Comparison of ENCODE assay signal across 12 cellular contexts in the genomic region with DNA sequence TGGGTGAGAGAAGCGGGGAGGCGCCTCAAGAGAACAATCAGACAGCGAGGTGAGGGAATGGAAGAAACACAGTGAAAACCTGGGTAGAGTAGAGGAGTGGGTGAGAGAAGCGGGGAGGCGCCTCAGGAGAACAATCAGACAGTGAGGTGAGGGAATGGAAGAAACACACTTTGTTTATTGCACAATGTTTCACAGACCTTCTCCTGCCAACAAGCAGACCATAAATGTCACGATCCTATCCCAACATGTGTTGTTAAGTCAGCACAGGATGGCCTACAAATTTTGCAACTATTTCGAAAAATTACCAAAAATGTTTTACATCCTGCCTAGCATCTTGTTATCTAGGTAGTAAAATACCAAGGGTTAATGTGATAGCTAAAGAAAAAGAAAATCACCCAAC.
DNase-seq lines count a peak whose midpoint lies in the region; ATAC-seq and TF ChIP-seq lines count a peak whose summit lies in the region.
"Had no signal": no experiment of that assay in that cellular context is flagged by ENCODE, and none has a peak within 500 bp of the region (broad histone marks: within the 10 kb centered on the region; RNA-seq: fewer than 3 reads in every experiment).

No MANE protein-coding gene starts in this region.

- H3K9me3 ChIP-seq in trophoblast cell (ENCODE audit: insufficient read depth, low read depth, low read length), result no peaks in the 10 kb centered on the region

- no peak overlapping the region for H3K14ac ChIP-seq in trophoblast cell (ENCODE audit: low read length)

- H4K91ac ChIP-seq in trophoblast cell (ENCODE audit: low read depth, low read length), result peak overlapping the region; percentile 74

- no peak for TF ChIP-seq POLR2A in NB4 (IDR thresholded peaks at IDR 0.05; ENCODE audit: extremely low read depth, insufficient read length)

- peak; percentile 63 to 67 for DNase-seq in AML-193 (lab: John Stamatoyannopoulos, UW)
- peak; percentile 84 for DNase-seq in NB4 (ENCODE audit: low read depth)
- peak; percentile 83 for DNase-seq in fibroblast of mammary gland (ENCODE audit: low read depth)
- DNase-seq in trophoblast cell, result peak in 1 of 2 donors; percentile 62
- no peak for DNase-seq in NCI-H446 (lab: John Stamatoyannopoulos, UW)
- DNase-seq in hepatic stellate cell (ENCODE audit: low spot score), result no peak
- DNase-seq in DMS153 treated with DMSO at 0.1 percent for 48 hours (lab: John Stamatoyannopoulos, UW; ENCODE audit: unreplicated experiment), result no peak
- DNase-seq: activated CD8-positive, alpha-beta memory T cell treated with anti-CD3 and anti-CD28 coated beads, Interleukin-2, amount 50 U/mL, for 4 hours; activated naive CD8-positive, alpha-beta T cell treated with anti-CD3 and anti-CD28 coated beads, Interleukin-2, amount 50 U/mL, for 24 hours; head of caudate nucleus; NCI-H146 had no signal

- no CpG with 5 or more reads among the region's 7 CpGs for WGBS in trophoblast cell (ENCODE audit: extremely low coverage, insufficient coverage, insufficient read length)

- H3K18ac ChIP-seq in trophoblast cell (ENCODE audit: low read length), result no peak overlapping the region

- H3K9ac ChIP-seq in trophoblast cell (ENCODE audit: low read length), result no peak overlapping the region

- H3K4me3 ChIP-seq in NB4 (ENCODE audit: low read depth, low read length) (no peak overlapping the region), fibroblast of mammary gland (ENCODE audit: control insufficient read depth, low read depth, low read length) (no peak overlapping the region), trophoblast cell (ENCODE audit: low read depth, low read length) (no peak overlapping the region)

- no peak overlapping the region for H4K8ac ChIP-seq in trophoblast cell (ENCODE audit: low read depth, low read length)

- TF ChIP-seq CTCF in NB4 (IDR thresholded peaks at IDR 0.05; ENCODE audit: low read depth, low read length), result no peak
- no peak for TF ChIP-seq CTCF in fibroblast of mammary gland (conservative IDR thresholded peaks at IDR 0.05; ENCODE audit: control insufficient read depth, insufficient read depth, low read depth, low read length)

- no peak overlapping the region for H3K4ac ChIP-seq in trophoblast cell (ENCODE audit: low read depth, low read length)

- H4K12ac ChIP-seq in trophoblast cell (ENCODE audit: low read depth, low read length), result no peak overlapping the region

- H3K79me2 ChIP-seq in trophoblast cell (ENCODE audit: control insufficient read depth, insufficient read depth, low read length, poor library complexity), result no peaks in the 10 kb centered on the region

- H3K27ac ChIP-seq in trophoblast cell (ENCODE audit: low read depth, low read length), result no peak overlapping the region

- H3K27me3 ChIP-seq in trophoblast cell (ENCODE audit: insufficient read depth, low read length), result no peaks in the 10 kb centered on the region

- H2BK120ac ChIP-seq in trophoblast cell (ENCODE audit: insufficient read depth, low read length, poor library complexity), result peak overlapping the region; percentile 72

- peaks cover 6 to 7% of the 10 kb centered on the region in 2 experiments for H3K4me1 ChIP-seq in trophoblast cell (ENCODE audit: control insufficient read depth in 1 of 2, insufficient read depth in 2 of 2, low read length in 2 of 2)

- H3K23ac ChIP-seq in trophoblast cell (ENCODE audit: low read length), result no peak overlapping the region

- H3K79me1 ChIP-seq in trophoblast cell (ENCODE audit: low read length), result peaks cover 6% of the 10 kb centered on the region

- no peak for ATAC-seq in GM19463 (IDR thresholded peaks at IDR 0.05; ENCODE audit: unreplicated experiment)
- ATAC-seq: activated naive CD8-positive, alpha-beta T cell treated with anti-CD3 and anti-CD28 coated beads, Interleukin-2, amount 50 U/mL, for 24 hours had no signal

- no peaks in the 10 kb centered on the region for H3K36me3 ChIP-seq in trophoblast cell (ENCODE audit: control insufficient read depth in 1 of 2, insufficient read depth in 2 of 2, low read length in 2 of 2)

- no peak overlapping the region for H2AFZ ChIP-seq in trophoblast cell (ENCODE audit: insufficient read depth, low read length, poor library complexity)

- no peak overlapping the region for H2AK5ac ChIP-seq in trophoblast cell (ENCODE audit: low read length)

- peak overlapping the region; percentile 35 for H2BK5ac ChIP-seq in trophoblast cell (ENCODE audit: low read depth, low read length, poor library complexity)

- no peak overlapping the region for H3K4me2 ChIP-seq in trophoblast cell (ENCODE audit: low read length)

- H2BK12ac ChIP-seq in trophoblast cell (ENCODE audit: low read length), result peak overlapping the region; percentile 36

Comparison
In these comparisons a context has a peak if more than half of its experiments do, and no peak if none do; other contexts are left out.
1. DNase-seq: peak in AML-193 (2 of 2), NB4 (single experiment) and fibroblast of mammary gland (single experiment); none in NCI-H446 (0 of 2), hepatic stellate cell (single experiment) and DMS153 treated with DMSO at 0.1 percent for 48 hours (single experiment).